Comparison of ENCODE assay signal across 14 cellular contexts in genomic region chr2:56231361-56231760, GRCh38. TPM values are rescaled to one million over a fixed set of nuclear protein-coding genes. Genes with fewer than 3 reads are reported as not detected.
"Had no signal": no experiment of that assay in that cellular context is flagged by ENCODE, and none has a peak within 500 bp of the region (broad histone marks: within the 10 kb centered on the region; RNA-seq: fewer than 3 reads in every experiment).

No MANE protein-coding gene starts in this region.

- DNase-seq: effector memory CD4-positive, alpha-beta T cell; glutamatergic neuron; immature natural killer cell; left lung; lower lobe of right lung; natural killer cell; posterior cingulate gyrus; stimulated activated CD4-positive, alpha-beta T cell treated with anti-CD3 and anti-CD28 coated beads, Interleukin-2, amount 100 ng/mL, for 48 hours; stimulated activated naive CD4-positive, alpha-beta T cell treated with Interleukin-2 at 50 U/mL for 16 hours had no signal

- H3K4me1 ChIP-seq: gastroesophageal sphincter, left lung, lower lobe of right lung had no signal

- ATAC-seq: esophagus mucosa, gastroesophageal sphincter, left lung, lower lobe of right lung, natural killer cell, sciatic nerve had no signal

- H3K27ac ChIP-seq: gastroesophageal sphincter, left lung, lower lobe of right lung had no signal

- H3K9me3 ChIP-seq: gastroesophageal sphincter, left lung, lower lobe of right lung had no signal

- H3K27me3 ChIP-seq: gastroesophageal sphincter, left lung had no signal

- H3K4me3 ChIP-seq: gastroesophageal sphincter, left lung, lower lobe of right lung, smooth muscle cell had no signal

- H3K36me3 ChIP-seq: gastroesophageal sphincter, left lung, lower lobe of right lung had no signal

- H3K4me2 ChIP-seq: smooth muscle cell had no signal

RNA-seq across cellular contexts. Expression of gene CCDC85A, which starts 47.6 kb away (rescaled TPM):
- polyA plus RNA-seq: immature natural killer cell, keratinocyte had no signal
